Comparison of ENCODE assay signal across 14 cellular contexts in genomic region chr15:51856714-51857380, GRCh38.
"Had no signal": no experiment of that assay in that cellular context is flagged by ENCODE, and none has a peak within 500 bp of the region (broad histone marks: within the 10 kb centered on the region; RNA-seq: fewer than 3 reads in every experiment).

No MANE protein-coding gene starts in this region.

- H3K4me3 Mint-ChIP-seq: memory B cell, nephron had no signal

- DNase-seq: activated CD4-positive, CD25-positive, alpha-beta regulatory T cell; amygdala; brain microvascular endothelial cell; effector memory CD4-positive, alpha-beta T cell; head of caudate nucleus; left lung; occipital lobe; stimulated activated CD4-positive, alpha-beta T cell treated with anti-CD3 and anti-CD28 coated beads, Interleukin-2, amount 100 ng/mL, for 48 hours; stimulated activated naive CD8-positive, alpha-beta T cell treated with anti-CD3 and anti-CD28 coated beads, Interleukin-15, Interleukin-2, amounts not matched to agents 100 U/mL and 50 U/mL, for 24 hours had no signal

- H3K9me3 Mint-ChIP-seq: memory B cell, nephron had no signal

- H3K27me3 Mint-ChIP-seq: memory B cell had no signal

- H3K4me3 ChIP-seq: left lung had no signal

- H3K27ac Mint-ChIP-seq: activated naive CD4-positive, alpha-beta T cell treated with anti-CD3 and anti-CD28 coated beads, Interleukin-2, amount 50 U/mL, for 72 hours; memory B cell; nephron had no signal

- H3K4me1 Mint-ChIP-seq: nephron had no signal

- H3K9me3 ChIP-seq: left lung had no signal

- H3K27ac ChIP-seq: brain microvascular endothelial cell had no signal

- ATAC-seq: activated naive CD4-positive, alpha-beta T cell treated with anti-CD3 and anti-CD28 coated beads, Interleukin-2, amount 50 U/mL, for 72 hours; left lung; sciatic nerve; stimulated activated naive CD8-positive, alpha-beta T cell treated with anti-CD3 and anti-CD28 coated beads, Interleukin-15, Interleukin-2, amounts not matched to agents 100 U/mL and 50 U/mL, for 24 hours had no signal

- FAIRE-seq: keratinocyte had no signal

- H3K36me3 ChIP-seq: brain microvascular endothelial cell, left lung had no signal

- H3K27me3 ChIP-seq: brain microvascular endothelial cell, left lung had no signal
